Comparison of ENCODE assay signal across 35 cellular contexts in genomic region chr18:56158676-56159075, GRCh38.
"Had no signal": no experiment of that assay in that cellular context is flagged by ENCODE, and none has a peak within 500 bp of the region (broad histone marks: within the 10 kb centered on the region; RNA-seq: fewer than 3 reads in every experiment).

No MANE protein-coding gene starts in this region.

- H3K4me3 ChIP-seq: MG63 had no signal

- H3K27me3 ChIP-seq: MG63 had no signal

- DNase-seq: Kasumi-1, MG63, MM.1S, MV-4-11, NCI-H1048, NCI-H1092, NCI-H1092 treated with DMSO at 0.1 percent for 48 hours, NCI-H1105, NCI-H1105 treated with DMSO at 0.1 percent for 48 hours, NCI-H1417, NCI-H1417 treated with DMSO at 0.1 percent for 48 hours, NCI-H1436, NCI-H1436 treated with DMSO at 0.1 percent for 48 hours, NCI-H146, NCI-H1694, NCI-H1694 treated with DMSO at 0.1 percent for 48 hours, NCI-H187, NCI-H187 treated with DMSO at 0.1 percent for 48 hours, NCI-H1930, NCI-H2029, NCI-H2029 treated with DMSO at 0.1 percent for 48 hours, NCI-H2081, NCI-H2081 treated with DMSO at 0.1 percent for 48 hours, NCI-H2107, NCI-H2171, NCI-H2171 treated with DMSO at 0.1 percent for 48 hours, NCI-H2227 treated with DMSO at 0.1 percent for 48 hours, NCI-H226, NCI-H345, NCI-H446, NCI-H446 treated with DMSO at 0.1 percent for 48 hours, NCI-H510A, NCI-H510A treated with DMSO at 0.1 percent for 48 hours, NCI-H524, NCI-H524 treated with DMSO at 0.1 percent for 48 hours had no signal

- H3K36me3 ChIP-seq: MG63 had no signal
